In genomic region chr3:105611304-105612192, GRCh38 we compare ENCODE assay signal across 15 cellular contexts.
DNase-seq lines count a peak whose midpoint lies in the region; TF ChIP-seq lines count a peak whose summit lies in the region.
"Had no signal": no experiment of that assay in that cellular context is flagged by ENCODE, and none has a peak within 500 bp of the region (broad histone marks: within the 10 kb centered on the region; RNA-seq: fewer than 3 reads in every experiment).

No MANE protein-coding gene starts in this region.

- peak; percentile 43 for DNase-seq in HPDE6-E6E7 (ENCODE audit: extremely low spot score)
- peak; percentile 30 for DNase-seq in NCI-H510A (lab: John Stamatoyannopoulos, UW)
- DNase-seq in epithelial cell of prostate (ENCODE audit: low read depth, low spot score), result peak; percentile 52
- no peak for DNase-seq in inferior parietal cortex (ENCODE audit: extremely low spot score)
- no peak for DNase-seq in amniotic stem cell (lab: John Stamatoyannopoulos, UW)
- DNase-seq in DMS 273 treated with DMSO at 0.1 percent for 48 hours (lab: John Stamatoyannopoulos, UW), result no peak
- no peak for DNase-seq in activated CD4-positive, CD25-positive, alpha-beta regulatory T cell treated with anti-CD3 and anti-CD28 coated beads, Interleukin-2, amount 50 U/mL, for 72 hours
- DNase-seq: activated CD4-positive, alpha-beta T cell treated with anti-CD3 and anti-CD28 coated beads for 1 hour; activated CD8-positive, alpha-beta memory T cell treated with anti-CD3 and anti-CD28 coated beads, Interleukin-2, amount 50 U/mL, for 48 hours; activated naive CD4-positive, alpha-beta T cell treated with anti-CD3 and anti-CD28 coated beads for 36 hours; COR-L47; H9; NCI-H2081 treated with DMSO at 0.1 percent for 48 hours; T-helper 2 cell had no signal

- H3K4me1 ChIP-seq in parathyroid adenoma, result peaks cover 25% of the 10 kb centered on the region

- H3K4me3 ChIP-seq in parathyroid adenoma (ENCODE audit: low read depth, low read length), result no peak overlapping the region

- no peaks in the 10 kb centered on the region for H3K27me3 ChIP-seq in parathyroid adenoma (ENCODE audit: control insufficient read depth, insufficient read depth, low read length)

- TF ChIP-seq CTCF in parathyroid adenoma (IDR thresholded peaks at IDR 0.05), result no peak

- H3K9ac ChIP-seq in parathyroid adenoma, result no peak overlapping the region

- H3K9me3 ChIP-seq in parathyroid adenoma (ENCODE audit: control insufficient read depth, low read length), result no peaks in the 10 kb centered on the region

- peak overlapping the region; percentile 6 for H2AFZ ChIP-seq in parathyroid adenoma

- H3K27ac ChIP-seq in epithelial cell of prostate, result peak overlapping the region; percentile 52
- H3K27ac ChIP-seq in parathyroid adenoma, result peak overlapping the region; percentile 77

- no peaks in the 10 kb centered on the region for H3K36me3 ChIP-seq in parathyroid adenoma (ENCODE audit: control insufficient read depth, insufficient read depth, low read length)

- H3K79me2 ChIP-seq in parathyroid adenoma, result no peaks in the 10 kb centered on the region

- peak overlapping the region; percentile 45 for H3K4me2 ChIP-seq in parathyroid adenoma (ENCODE audit: low read length)

Comparison
In these comparisons a context has a peak if more than half of its experiments do, and no peak if none do; other contexts are left out.
1. DNase-seq: peak in HPDE6-E6E7 (single experiment), NCI-H510A (single experiment) and epithelial cell of prostate (single experiment); none in inferior parietal cortex (single experiment), amniotic stem cell (single experiment), DMS 273 treated with DMSO at 0.1 percent for 48 hours (single experiment) and activated CD4-positive, CD25-positive, alpha-beta regulatory T cell treated with anti-CD3 and anti-CD28 coated beads, Interleukin-2, amount 50 U/mL, for 72 hours (single experiment).